Comparison of ENCODE assay signal across 17 cellular contexts in genomic region chr3:196965804-196966173, GRCh38. TPM values are rescaled to one million over a fixed set of nuclear protein-coding genes. Genes with fewer than 3 reads are reported as not detected.
DNase-seq lines count a peak whose midpoint lies in the region; ATAC-seq and TF ChIP-seq lines count a peak whose summit lies in the region.
"Had no signal": no experiment of that assay in that cellular context is flagged by ENCODE, and none has a peak within 500 bp of the region (broad histone marks: within the 10 kb centered on the region; RNA-seq: fewer than 3 reads in every experiment).

No MANE protein-coding gene starts in this region.

- H3K27me3 ChIP-seq in CD4-positive, alpha-beta T cell (ENCODE audit: control insufficient read depth, insufficient read depth, low read length): peaks cover 6% of the 10 kb centered on the region
- no peaks in the 10 kb centered on the region for H3K27me3 ChIP-seq in colonic mucosa

- H3K4me3 ChIP-seq in colonic mucosa: peak overlapping the region; percentile 3
- H3K4me3 ChIP-seq: A549 had no signal

- H3K9ac ChIP-seq in colonic mucosa (ENCODE audit: low read depth in 2 of 2, low read length in 2 of 2): no peak overlapping the region

- H3K27ac Mint-ChIP-seq in CD4-positive, alpha-beta T cell: no peak overlapping the region
- H3K27ac Mint-ChIP-seq: CD4-positive, alpha-beta memory T cell; GM23338 had no signal

- POLR2A ChIA-PET in CD4-positive, alpha-beta T cell (lab: Charles Lee): no interaction called here

- peaks cover 11% of the 10 kb centered on the region for H3K4me1 Mint-ChIP-seq in CD4-positive, alpha-beta T cell (ENCODE audit: low read depth)

- H3K4me3 Mint-ChIP-seq in CD4-positive, alpha-beta T cell: peak overlapping the region; percentile 30

- H3K27me3 Mint-ChIP-seq in CD4-positive, alpha-beta T cell: peaks cover 13% of the 10 kb centered on the region
- H3K27me3 Mint-ChIP-seq: CD4-positive, alpha-beta memory T cell had no signal

- CTCF ChIA-PET in CD4-positive, alpha-beta T cell (lab: Charles Lee): no interaction called here

- no peaks in the 10 kb centered on the region for H3K36me3 ChIP-seq in colonic mucosa

- H3K9me3 Mint-ChIP-seq in CD4-positive, alpha-beta T cell: no peaks in the 10 kb centered on the region
- H3K9me3 Mint-ChIP-seq: CD4-positive, alpha-beta memory T cell had no signal

- no peak overlapping the region for H3K27ac ChIP-seq in CD4-positive, alpha-beta T cell (ENCODE audit: low read depth, low read length)
- H3K27ac ChIP-seq in colonic mucosa: no peak overlapping the region
- H3K27ac ChIP-seq: 22Rv1, A549, C4-2B had no signal

- no peak for ATAC-seq in CD4-positive, alpha-beta T cell (ENCODE audit: poor library complexity)
- ATAC-seq in sciatic nerve (no peak), HG02970 (IDR thresholded peaks at IDR 0.05; ENCODE audit: low FRiP score, unreplicated experiment) (no peak)
- ATAC-seq: A549, GM23338 had no signal

- intact Hi-C loops in CD4-positive, alpha-beta T cell (cut with DNase I, micrococcal nuclease): loop anchor here in 1 of 2 experiments (2.0 kb wide), 1 partner anchor 19 kb away; no protein-coding TSS in a partner anchor
- intact Hi-C loops in colonic mucosa (cut with DNase I): no loop called here
- intact Hi-C loops in sciatic nerve (cut with DNase I): no loop called here

- no peaks in the 10 kb centered on the region for H3K36me3 Mint-ChIP-seq in CD4-positive, alpha-beta T cell (ENCODE audit: low read depth)
- H3K36me3 Mint-ChIP-seq: CD4-positive, alpha-beta memory T cell had no signal

- peak; percentile 44 for DNase-seq in activated CD8-positive, alpha-beta memory T cell treated with anti-CD3 and anti-CD28 coated beads for 24 hours
- no peak for DNase-seq in activated CD8-positive, alpha-beta memory T cell treated with anti-CD3 and anti-CD28 coated beads, Interleukin-2, amount 50 U/mL, for 4 hours
- no peak for DNase-seq in CD4-positive, alpha-beta T cell
- no peak for DNase-seq in colonic mucosa
- peak; percentile 22 for DNase-seq in sciatic nerve (ENCODE audit: low spot score)
- DNase-seq in UCSD-AML1 (lab: John Stamatoyannopoulos, UW; ENCODE audit: unreplicated experiment): no peak
- DNase-seq: AML-193; Calu3; CD4-positive, alpha-beta memory T cell; DMS79 treated with DMSO at 0.1 percent for 48 hours; GF-D8; HCEC 1CT had no signal

- no peaks in the 10 kb centered on the region for H3K9me3 ChIP-seq in CD4-positive, alpha-beta T cell (ENCODE audit: control insufficient read depth, low read length)
- no peaks in the 10 kb centered on the region for H3K9me3 ChIP-seq in colonic mucosa
- H3K9me3 ChIP-seq: A549 had no signal

- no peak for TF ChIP-seq CTCF in CD4-positive, alpha-beta T cell (IDR thresholded peaks at IDR 0.05)
- TF ChIP-seq CTCF in colonic mucosa (IDR thresholded peaks at IDR 0.05): no peak

- H3K4me1 ChIP-seq in colonic mucosa: peaks cover 13% of the 10 kb centered on the region
- H3K4me1 ChIP-seq: A549 had no signal

RNA-seq across cellular contexts. Expression of gene PIGZ, which starts 2.8 kb away (rescaled TPM):
- total RNA-seq in CD4-positive, alpha-beta T cell: under 1 TPM; 0.33 to 0.61 TPM
- total RNA-seq in colonic mucosa: 100 to 1,000 TPM in 1 of 2 donors, 10 to 100 TPM in 1; 63.7 to 126 TPM
- 5.4 TPM for total RNA-seq in sciatic nerve
- total RNA-seq: GM23338 had no signal

RNA-seq across cellular contexts. Expression of gene NCBP2, which starts 23.5 kb away (rescaled TPM):
- total RNA-seq in CD4-positive, alpha-beta T cell: 10 to 100 TPM; 41.4 to 44.6 TPM
- total RNA-seq in colonic mucosa (10 to 100 TPM; 61.8 to 92.8 TPM), sciatic nerve (39.9 TPM)

Comparison
In these comparisons a context has a peak if more than half of its experiments do, and no peak if none do; other contexts are left out.
1. DNase-seq: peak in activated CD8-positive, alpha-beta memory T cell treated with anti-CD3 and anti-CD28 coated beads for 24 hours (single experiment) and sciatic nerve (single experiment); none in activated CD8-positive, alpha-beta memory T cell treated with anti-CD3 and anti-CD28 coated beads, Interleukin-2, amount 50 U/mL, for 4 hours (single experiment), CD4-positive, alpha-beta T cell (0 of 10), colonic mucosa (single experiment) and UCSD-AML1 (single experiment).
2. RNA of gene PIGZ, which starts 2.8 kb away (total RNA-seq): 63.7 to 126 TPM in colonic mucosa; 5.4 TPM in sciatic nerve (single experiment) and 0.33 to 0.61 TPM in CD4-positive, alpha-beta T cell; every median in the first group is over 10 times any median in the second.